In the genomic region with DNA sequence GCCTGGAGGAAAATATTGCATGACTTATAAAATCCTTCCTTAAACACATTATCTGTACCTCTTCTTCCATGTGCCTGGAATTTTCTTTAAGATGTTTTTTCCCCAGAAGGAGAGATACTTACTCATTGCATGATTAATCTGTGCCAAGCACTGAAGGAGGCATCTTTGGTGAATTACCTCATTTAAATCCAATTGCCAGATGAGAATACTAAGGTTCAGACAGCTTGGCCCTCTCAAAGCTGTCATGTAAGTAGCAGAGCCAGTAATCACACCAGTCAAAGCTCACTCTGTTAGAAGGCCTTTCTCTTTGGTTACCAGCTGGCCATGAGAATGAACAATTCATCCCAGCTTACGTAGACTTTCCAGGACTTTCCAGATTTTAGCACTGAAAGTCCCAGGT, we compare ENCODE assay signal across 15 cellular contexts.
DNase-seq lines count a peak whose midpoint lies in the region; ATAC-seq and TF ChIP-seq lines count a peak whose summit lies in the region.
"Had no signal": no experiment of that assay in that cellular context is flagged by ENCODE, and none has a peak within 500 bp of the region (broad histone marks: within the 10 kb centered on the region; RNA-seq: fewer than 3 reads in every experiment).

No MANE protein-coding gene starts in this region.

- peak overlapping the region; percentile 33 for H3K27ac ChIP-seq in hepatocyte
- H3K27ac ChIP-seq in transverse colon, result peak overlapping the region; percentile 21 to 66 (median 54)
- no peak overlapping the region for H3K27ac ChIP-seq in gastrocnemius medialis
- H3K27ac ChIP-seq: RWPE1 had no signal

- TF ChIP-seq CTCF in choroid plexus epithelial cell (conservative IDR thresholded peaks at IDR 0.05; ENCODE audit: low read depth, low read length), result no peak
- TF ChIP-seq CTCF in hepatocyte (IDR thresholded peaks at IDR 0.05; ENCODE audit: poor library complexity), result no peak
- no peak for TF ChIP-seq CTCF in transverse colon (IDR thresholded peaks at IDR 0.05)
- TF ChIP-seq CTCF in gastrocnemius medialis (IDR thresholded peaks at IDR 0.05 in 4 of 5, conservative IDR thresholded peaks at IDR 0.05 in 1 of 5), result no peak

- H3K9me3 ChIP-seq in hepatocyte (ENCODE audit: low read depth), result no peaks in the 10 kb centered on the region
- H3K9me3 ChIP-seq in transverse colon, result no peaks in the 10 kb centered on the region
- H3K9me3 ChIP-seq in gastrocnemius medialis, result no peaks in the 10 kb centered on the region

- no peak for TF ChIP-seq EP300 in transverse colon (IDR thresholded peaks at IDR 0.05; ENCODE audit: low read depth)

- no peaks in the 10 kb centered on the region for H3K79me2 ChIP-seq in hepatocyte

- no peaks in the 10 kb centered on the region for H3K36me3 ChIP-seq in hepatocyte (replicated peaks; ENCODE audit: insufficient read depth, low read depth)
- no peaks in the 10 kb centered on the region for H3K36me3 ChIP-seq in transverse colon
- no peaks in the 10 kb centered on the region for H3K36me3 ChIP-seq in gastrocnemius medialis

- H3K4me1 ChIP-seq in hepatocyte (ENCODE audit: insufficient read depth) (peaks cover 11% of the 10 kb centered on the region), transverse colon (peaks cover 7 to 17% (median 9%) of the 10 kb centered on the region in 4 donors), gastrocnemius medialis (peaks cover 0 to 3% of the 10 kb centered on the region in 2 donors)

- H4K20me1 ChIP-seq in hepatocyte (ENCODE audit: insufficient read depth, poor library complexity, severe bottlenecking), result no peaks in the 10 kb centered on the region

- no peak overlapping the region for H3K4me2 ChIP-seq in hepatocyte

- DNase-seq in LHCN-M2 (ENCODE audit: low read depth) (peak; percentile 19), choroid plexus epithelial cell (ENCODE audit: low read depth) (peak; percentile 30), hepatocyte (ENCODE audit: low spot score) (peak; percentile 27), transverse colon (no peak), gastrocnemius medialis (no peak)
- DNase-seq: activated CD8-positive, alpha-beta T cell treated with anti-CD3 and anti-CD28 coated beads, Interleukin-2, amount 10 ng/mL, durations not matched to agents 7 days and 5 days; activated gamma-delta T cell treated with Interleukin-2 at 50 U/mL for 16 hours; caudate nucleus; left colon; nephron progenitor cell had no signal

- TF ChIP-seq POLR2A in transverse colon (IDR thresholded peaks at IDR 0.05), result no peak
- TF ChIP-seq POLR2A in gastrocnemius medialis (IDR thresholded peaks at IDR 0.05), result no peak

- in situ Hi-C loops in transverse colon (cut with MboI; ENCODE audit: low pct_ligation_motif_present in 1 of 4, low pct_unique_long_range_greater_than_20kb in 1 of 4, low sequenced_read_pairs in 3 of 4), result no loop called here
- in situ Hi-C loops in gastrocnemius medialis (cut with MboI; ENCODE audit: low sequenced_read_pairs in 4 of 4), result no loop called here

- H3K4me3 ChIP-seq in choroid plexus epithelial cell (ENCODE audit: low read depth, low read length) (no peak overlapping the region), hepatocyte (no peak overlapping the region), transverse colon (no peak overlapping the region), gastrocnemius medialis (no peak overlapping the region)
- H3K4me3 ChIP-seq: skin epidermis had no signal

- whole genome bisulfite sequencing in hepatocyte (ENCODE audit: low lambda C conversion rate, missing lambda C conversion rate), result 72% methylated on average over 1 of the region's 1 CpG
- 80 to 88% methylated on average over 1 of the region's 1 CpG for WGBS in transverse colon (ENCODE audit: low coverage in 1 of 2), 2 donors

- no peaks in the 10 kb centered on the region for H3K9me2 ChIP-seq in hepatocyte (replicated peaks; ENCODE audit: insufficient read depth)

- H2AFZ ChIP-seq in hepatocyte, result no peak overlapping the region

- no peaks in the 10 kb centered on the region for H3K27me3 ChIP-seq in hepatocyte
- no peaks in the 10 kb centered on the region for H3K27me3 ChIP-seq in transverse colon
- H3K27me3 ChIP-seq in gastrocnemius medialis, result no peaks in the 10 kb centered on the region

- no peak for ATAC-seq in HG02610 (IDR thresholded peaks at IDR 0.05; ENCODE audit: unreplicated experiment)
- no peak for ATAC-seq in gastrocnemius medialis
- ATAC-seq in HG02623 (IDR thresholded peaks at IDR 0.05; ENCODE audit: unreplicated experiment), result no peak
- ATAC-seq: activated CD8-positive, alpha-beta T cell treated with anti-CD3 and anti-CD28 coated beads, Interleukin-2, amount 10 ng/mL, durations not matched to agents 7 days and 5 days; esophagus mucosa; left colon had no signal

- intact Hi-C loops in transverse colon (cut with DNase I; ENCODE audit: low total_unique reads) (no loop called here), gastrocnemius medialis (cut with DNase I; ENCODE audit: low total_unique reads) (no loop called here)

Comparison
In these comparisons a context has a peak if more than half of its experiments do, and no peak if none do; other contexts are left out.
1. DNase-seq: peak in LHCN-M2 (single experiment), choroid plexus epithelial cell (single experiment) and hepatocyte (single experiment); none in transverse colon (single experiment) and gastrocnemius medialis (0 of 2).
2. H3K27ac ChIP-seq: peak in hepatocyte (single experiment) and transverse colon (4 of 4); none in gastrocnemius medialis (0 of 4).